Comparison of ENCODE assay signal across 8 cellular contexts in genomic region chr3:195441051-195441450, GRCh38. TPM values are rescaled to one million over a fixed set of nuclear protein-coding genes. Genes with fewer than 3 reads are reported as not detected.
DNase-seq lines count a peak whose midpoint lies in the region; FAIRE-seq and TF ChIP-seq lines count a peak whose summit lies in the region.

No MANE protein-coding gene starts in this region.

- TSS peak; percentile 82 for BruUV-seq in OCI-LY7 (replicated peaks; lab: Mats Ljungman, UMichigan)

- H3K36me3 Mint-ChIP-seq in CD8-positive, alpha-beta memory T cell = peaks cover 0 to 15% (median 0%) of the 10 kb centered on the region in 3 donors
- H3K36me3 Mint-ChIP-seq in progenitor cell of endocrine pancreas (ENCODE audit: insufficient read depth) = no peaks in the 10 kb centered on the region

- CTCF ChIA-PET in CD8-positive, alpha-beta memory T cell (lab: Charles Lee) = interaction anchor here (0.7 to 1.7 kb wide), 3 partner anchors 16 to 170 kb away, joined by 3 to 7 read pairs (median 3); partner anchors contain the start of gene XXYLT1
- CTCF ChIA-PET in OCI-LY7 (lab: Charles Lee; ENCODE audit: unreplicated experiment) = no interaction called here

- H3K9me2 ChIP-seq in OCI-LY7 (ENCODE audit: insufficient read depth, low read length) = no peaks in the 10 kb centered on the region

- POLR2A ChIA-PET in CD8-positive, alpha-beta memory T cell (lab: Charles Lee) = interaction anchor here (1.1 kb wide), 1 partner anchor 18 kb away, joined by 3 read pairs; no protein-coding TSS in a partner anchor
- POLR2A ChIA-PET in OCI-LY7 (lab: Charles Lee) = interaction anchor here (0.6 to 1.8 kb wide), 19 partner anchors 9 to 672 kb away, joined by 3 to 11 read pairs (median 3); partner anchors contain the start of gene XXYLT1

- TF ChIP-seq CTCF in OCI-LY7 (conservative IDR thresholded peaks at IDR 0.05; ENCODE audit: low read length) = no peak
- TF ChIP-seq CTCF in epithelial cell of esophagus (IDR thresholded peaks at IDR 0.05; ENCODE audit: insufficient read depth, low read depth, low read length, missing control alignments) = no peak
- TF ChIP-seq CTCF in progenitor cell of endocrine pancreas (IDR thresholded peaks at IDR 0.05; ENCODE audit: unreplicated experiment) = no peak

- intact Hi-C loops in OCI-LY7 (cut with micrococcal nuclease; ENCODE audit: unreplicated experiment) = loop anchor here (5.0 kb wide), 1 partner anchor 284 kb away; no protein-coding TSS in a partner anchor

- peaks cover 18% of the 10 kb centered on the region for H4K20me1 ChIP-seq in OCI-LY7 (ENCODE audit: insufficient read depth, low read length)

- no peaks in the 10 kb centered on the region for H3K27me3 Mint-ChIP-seq in CD8-positive, alpha-beta memory T cell
- no peaks in the 10 kb centered on the region for H3K27me3 Mint-ChIP-seq in progenitor cell of endocrine pancreas

- no peaks in the 10 kb centered on the region for H3K27me3 ChIP-seq in CD8-positive, alpha-beta memory T cell (ENCODE audit: insufficient read depth, low read length, poor library complexity, severe bottlenecking)
- no peaks in the 10 kb centered on the region for H3K27me3 ChIP-seq in small intestine (ENCODE audit: control insufficient read depth in 2 of 2, insufficient read depth in 2 of 2, low read length in 2 of 2)

- no peak for DNase-seq in CD8-positive, alpha-beta memory T cell
- DNase-seq in OCI-LY7 (ENCODE audit: low spot score) = no peak
- DNase-seq in epithelial cell of esophagus (ENCODE audit: low read depth) = no peak
- no peak for DNase-seq in progenitor cell of endocrine pancreas (ENCODE audit: low spot score, unreplicated experiment)
- DNase-seq in T1000 (lab: John Stamatoyannopoulos, UW) = no peak
- DNase-seq in nucleus accumbens (lab: John Stamatoyannopoulos, UW) = no peak
- no peak for DNase-seq in small intestine
- DNase-seq in NCI-H446 treated with DMSO at 0.1 percent for 48 hours (lab: John Stamatoyannopoulos, UW) = no peak

- no peaks in the 10 kb centered on the region for H3K36me3 ChIP-seq in CD8-positive, alpha-beta memory T cell (ENCODE audit: insufficient read depth, low read length)
- H3K36me3 ChIP-seq in OCI-LY7 (ENCODE audit: insufficient read depth, low read length) (peaks cover 3% of the 10 kb centered on the region; the same call in 1 of the 2 replicates), small intestine (ENCODE audit: control insufficient read depth in 2 of 2, insufficient read depth in 2 of 2, low read length in 2 of 2) (no peaks in the 10 kb centered on the region)

- peaks cover 60% of the 10 kb centered on the region for H3K79me2 ChIP-seq in OCI-LY7 (ENCODE audit: insufficient read depth, low read depth, low read length)

- H3K9me3 Mint-ChIP-seq in CD8-positive, alpha-beta memory T cell = no peaks in the 10 kb centered on the region
- no peaks in the 10 kb centered on the region for H3K9me3 Mint-ChIP-seq in progenitor cell of endocrine pancreas (ENCODE audit: low read depth)

- H2AFZ ChIP-seq in OCI-LY7 (ENCODE audit: low read length) = no peak overlapping the region

- H3K4me1 ChIP-seq in CD8-positive, alpha-beta memory T cell (ENCODE audit: insufficient read depth, low read length) = peaks cover 39% of the 10 kb centered on the region
- H3K4me1 ChIP-seq in OCI-LY7 (ENCODE audit: insufficient read depth, low read length, poor library complexity, severe bottlenecking) (peaks cover 50% of the 10 kb centered on the region), small intestine (ENCODE audit: control insufficient read depth in 2 of 2, insufficient read depth in 1 of 2, low read depth in 1 of 2, low read length in 1 of 2) (peaks cover 0 to 2% of the 10 kb centered on the region in 2 donors)

- H3K4me1 Mint-ChIP-seq in CD8-positive, alpha-beta memory T cell = peaks cover 49 to 70% (median 64%) of the 10 kb centered on the region in 3 donors
- H3K4me1 Mint-ChIP-seq in progenitor cell of endocrine pancreas (ENCODE audit: low read depth) = peaks cover 14% of the 10 kb centered on the region

- peak overlapping the region in 7 of 8 donors; percentile 87 to 97 (median 93) for H3K27ac Mint-ChIP-seq in CD8-positive, alpha-beta memory T cell
- no peak overlapping the region for H3K27ac Mint-ChIP-seq in progenitor cell of endocrine pancreas

- peak overlapping the region; percentile 84 for H3K4me2 ChIP-seq in OCI-LY7 (ENCODE audit: low read length)

- no peak for FAIRE-seq in small intestine (lab: Jason Lieb, UNC)

- peak overlapping the region; percentile 79 for H3K4me3 ChIP-seq in CD8-positive, alpha-beta memory T cell (ENCODE audit: low read length)
- peak overlapping the region; percentile 79 for H3K4me3 ChIP-seq in OCI-LY7 (ENCODE audit: low read depth, low read length, poor library complexity, severe bottlenecking)
- peak overlapping the region; percentile 78 for H3K4me3 ChIP-seq in epithelial cell of esophagus (ENCODE audit: low read length)
- H3K4me3 ChIP-seq in small intestine (ENCODE audit: low read depth in 1 of 2, low read length in 2 of 2) = no peak overlapping the region

- H3K9me3 ChIP-seq in CD8-positive, alpha-beta memory T cell (ENCODE audit: low read length) = no peaks in the 10 kb centered on the region
- H3K9me3 ChIP-seq in OCI-LY7 (ENCODE audit: low read length) (no peaks in the 10 kb centered on the region), small intestine (ENCODE audit: control insufficient read depth, low read depth) (no peaks in the 10 kb centered on the region)

- H3K4me3 Mint-ChIP-seq in CD8-positive, alpha-beta memory T cell = peak overlapping the region; percentile 90 to 97 (median 95)
- H3K4me3 Mint-ChIP-seq in progenitor cell of endocrine pancreas (ENCODE audit: low read depth) = peak overlapping the region; percentile 89

- H3K27ac ChIP-seq in CD8-positive, alpha-beta memory T cell (ENCODE audit: low read depth, low read length) = peak overlapping the region; percentile 79
- H3K27ac ChIP-seq in OCI-LY7 (ENCODE audit: low read depth, low read length, poor library complexity, severe bottlenecking) (peak overlapping the region; percentile 85), small intestine (ENCODE audit: low read depth in 1 of 2, low read length in 1 of 2) (no peak overlapping the region)

- WGBS in small intestine, 3 donors = 22 to 51% (median 36%) methylated on average over 2 of the region's 2 CpGs

RNA-seq across cellular contexts. Expression of gene ACAP2, which starts 1.8 kb away (rescaled TPM):
- 10 to 100 TPM; 39.5 to 42.9 TPM for total RNA-seq in CD8-positive, alpha-beta memory T cell
- polyA plus RNA-seq in CD8-positive, alpha-beta memory T cell = 47.0 TPM
- 43.9 and 60.8 TPM in 2 replicates for total RNA-seq in OCI-LY7 (2014; rRNA removed; shearing (Covaris generic))
- total RNA-seq in OCI-LY7 (2022) (71.1 and 80.7 TPM in 2 replicates), progenitor cell of endocrine pancreas (33.0 and 34.2 TPM in 2 replicates)
- 10 to 100 TPM in 1 of 3 donors, 1 to 10 TPM in 2; 9.2 to 10.8 (median 9.7) TPM for polyA plus RNA-seq in small intestine

Comparison
In these comparisons a context has a peak if more than half of its experiments do, and no peak if none do; other contexts are left out.
1. H3K27ac ChIP-seq: peak in CD8-positive, alpha-beta memory T cell (single experiment) and OCI-LY7 (single experiment); none in small intestine (0 of 2).
2. H3K4me3 ChIP-seq: peak in CD8-positive, alpha-beta memory T cell (single experiment), OCI-LY7 (single experiment) and epithelial cell of esophagus (single experiment); none in small intestine (0 of 2).